24 cellular contexts compared by ENCODE assay signal in genomic region chr2:215573495-215573894, GRCh38.
"Had no signal": no experiment of that assay in that cellular context is flagged by ENCODE, and none has a peak within 500 bp of the region (broad histone marks: within the 10 kb centered on the region; RNA-seq: fewer than 3 reads in every experiment).

No MANE protein-coding gene starts in this region.

- H3K9me3 ChIP-seq: body of pancreas, neutrophil, pancreas, psoas muscle, right lobe of liver, vagina had no signal

- H3K4me3 ChIP-seq: body of pancreas, cardiac muscle cell, pancreas, psoas muscle, right lobe of liver, vagina had no signal

- ATAC-seq: activated CD4-positive, alpha-beta T cell treated with anti-CD3 and anti-CD28 coated beads for 36 hours; body of pancreas; effector memory CD8-positive, alpha-beta T cell; esophagus mucosa; foreskin keratinocyte; natural killer cell treated with Interleukin-12 subunit alpha and Interleukin-12 subunit beta and Interleukin-15 and Interleukin-18, amount 100 ng/mL, for 72 hours; pancreas; psoas muscle; right lobe of liver; stimulated activated naive B cell treated with anti-CD40 and anti-IgM and Interleukin-4, amounts not matched to agents 10 μg/mL and 1 μg/mL and 100 μg/mL, for 72 hours; T-helper 17 cell had no signal

- H3K27ac ChIP-seq: body of pancreas, cardiac muscle cell, foreskin keratinocyte, neutrophil, pancreas, psoas muscle, vagina had no signal

- H3K27me3 ChIP-seq: body of pancreas, cardiac muscle cell, foreskin keratinocyte, neutrophil, pancreas, right lobe of liver, vagina had no signal

- H3K4me1 ChIP-seq: body of pancreas, foreskin keratinocyte, pancreas, psoas muscle, vagina had no signal

- H3K36me3 ChIP-seq: cardiac muscle cell, neutrophil, pancreas, right lobe of liver, vagina had no signal

- DNase-seq: activated B cell treated with CpG ODN at 0.5 μM for 24 hours; activated CD4-positive, alpha-beta T cell treated with anti-CD3 and anti-CD28 coated beads for 36 hours; activated CD4-positive, alpha-beta T cell treated with anti-CD3 and anti-CD28 coated beads, Interleukin-2, amount 50 U/mL, for 48 hours; activated CD8-positive, alpha-beta memory T cell treated with anti-CD3 and anti-CD28 coated beads, Interleukin-2, amount 50 U/mL, for 48 hours; activated naive CD4-positive, alpha-beta T cell treated with anti-CD3 and anti-CD28 coated beads for 36 hours; activated naive CD8-positive, alpha-beta T cell treated with anti-CD3 and anti-CD28 coated beads, Interleukin-2, amount 10 ng/mL, durations not matched to agents 7 days and 5 days; activated T-cell treated with anti-CD3 and anti-CD28 coated beads, Interleukin-2, amount 50 U/mL, for 48 hours; body of pancreas; effector memory CD8-positive, alpha-beta T cell; foreskin keratinocyte; pancreas; psoas muscle; right lobe of liver; stimulated activated CD4-positive, alpha-beta T cell treated with anti-CD3 and anti-CD28 coated beads, Interleukin-2, amount 100 ng/mL, for 48 hours; stimulated activated CD8-positive, alpha-beta memory T cell treated with anti-CD3 and anti-CD28 coated beads, Interleukin-4, amount 100 ng/mL, for 48 hours; stimulated activated naive B cell treated with anti-CD40 and anti-IgM and Interleukin-4, amounts not matched to agents 10 μg/mL and 1 μg/mL and 100 μg/mL, for 72 hours; SW 1271; T-helper 17 cell; trophoblast cell had no signal
